Comparison of ENCODE assay signal across 7 cellular contexts in genomic region chr3:99023590-99024192, GRCh38.
DNase-seq lines count a peak whose midpoint lies in the region; ATAC-seq and TF ChIP-seq lines count a peak whose summit lies in the region.

No MANE protein-coding gene starts in this region.

- H3K27me3 Mint-ChIP-seq in T-helper 17 cell: peaks cover 19% of the 10 kb centered on the region

- no peak overlapping the region for H3K27ac Mint-ChIP-seq in T-helper 17 cell

- H3K9ac ChIP-seq in adipocyte (ENCODE audit: low read length): no peak overlapping the region

- TF ChIP-seq CTCF in GM10266 (IDR thresholded peaks at IDR 0.05; ENCODE audit: control insufficient read depth, insufficient read depth, low read depth, missing control alignments): peak; percentile 59

- peak; percentile 19 for DNase-seq in GM10266 (ENCODE audit: extremely low spot score)
- DNase-seq in KBM-7: peak; percentile 55
- peak; percentile 84 for DNase-seq in adipocyte (ENCODE audit: low read depth)
- peak; percentile 11 for DNase-seq in kidney glomerular epithelial cell (lab: John Stamatoyannopoulos, UW)
- DNase-seq in activated CD4-positive, CD25-positive, alpha-beta regulatory T cell (lab: John Stamatoyannopoulos, UW): no peak
- DNase-seq in T-helper 17 cell: no peak

- H3K27me3 ChIP-seq in adipocyte (replicated peaks; ENCODE audit: control insufficient read depth, insufficient read depth, low read length): no peaks in the 10 kb centered on the region

- H3K9me3 ChIP-seq in adipocyte (ENCODE audit: control insufficient read depth, low read length): peaks cover 14% of the 10 kb centered on the region
- H3K9me3 ChIP-seq in T-helper 17 cell (ENCODE audit: control insufficient read depth, low read length, poor library complexity, severe bottlenecking): no peaks in the 10 kb centered on the region

- no peaks in the 10 kb centered on the region for H3K4me1 Mint-ChIP-seq in T-helper 17 cell

- no peak overlapping the region for H3K4me3 ChIP-seq in adipocyte (ENCODE audit: low read length)

- H3K36me3 ChIP-seq in adipocyte (ENCODE audit: control insufficient read depth, insufficient read depth, low read length, severe bottlenecking): no peaks in the 10 kb centered on the region

- no peaks in the 10 kb centered on the region for H3K4me1 ChIP-seq in adipocyte (ENCODE audit: control insufficient read depth, insufficient read depth, low read length)

- ATAC-seq in GM21526 (IDR thresholded peaks at IDR 0.05; ENCODE audit: low FRiP score, unreplicated experiment) (peak; percentile 76), T-helper 17 cell (no peak)

- no peak overlapping the region for H3K4me3 Mint-ChIP-seq in T-helper 17 cell

- in situ Hi-C loops in KBM-7 (cut with MboI; ENCODE audit: low pct_unique_long_range_greater_than_20kb, low sequenced_read_pairs): no loop called here

- H3K36me3 Mint-ChIP-seq in T-helper 17 cell (ENCODE audit: low read depth): no peaks in the 10 kb centered on the region

Comparison
In these comparisons a context has a peak if more than half of its experiments do, and no peak if none do; other contexts are left out.
1. DNase-seq: peak in GM10266 (single experiment), KBM-7 (single experiment), adipocyte (single experiment) and kidney glomerular epithelial cell (single experiment); none in activated CD4-positive, CD25-positive, alpha-beta regulatory T cell (0 of 4) and T-helper 17 cell (0 of 3).